In genomic region chr13:111315347-111315995, GRCh38 we compare ENCODE assay signal across 2 cellular contexts.
TF ChIP-seq lines count a peak whose summit lies in the region.

No MANE protein-coding gene starts in this region.

TF ChIP-seq in HEK293, 187 proteins besides CTCF, POLR2A, EP300 and RAD21:
- no peak for TF ChIP-seq ZNF561 (tag by site-specific recombination; IDR thresholded peaks at IDR 0.05; ENCODE audit: borderline replicate concordance)
- peak; percentile 49; the same call in 1 of the 2 replicates for TF ChIP-seq GLIS1 (tag by site-specific recombination; IDR thresholded peaks at IDR 0.05)
- TF ChIP-seq ZNF398 (tag by site-specific recombination; IDR thresholded peaks at IDR 0.05) = no peak
- TF ChIP-seq PATZ1 (tag by site-specific recombination; IDR thresholded peaks at IDR 0.05) = no peak
- TF ChIP-seq ZNF341 (tag by site-specific recombination; IDR thresholded peaks at IDR 0.05; ENCODE audit: low read depth) = no peak
- no peak for TF ChIP-seq ZNF202 (tag by site-specific recombination; IDR thresholded peaks at IDR 0.05; ENCODE audit: borderline replicate concordance)
- TF ChIP-seq ZIC2 (tag by site-specific recombination; IDR thresholded peaks at IDR 0.05) = peak; percentile 97
- TF ChIP-seq OVOL3 (tag by site-specific recombination; IDR thresholded peaks at IDR 0.05) = no peak
- TF ChIP-seq KLF9 (tag by site-specific recombination; IDR thresholded peaks at IDR 0.05; ENCODE audit: low read depth) = no peak
- TF ChIP-seq, protein P1, sequence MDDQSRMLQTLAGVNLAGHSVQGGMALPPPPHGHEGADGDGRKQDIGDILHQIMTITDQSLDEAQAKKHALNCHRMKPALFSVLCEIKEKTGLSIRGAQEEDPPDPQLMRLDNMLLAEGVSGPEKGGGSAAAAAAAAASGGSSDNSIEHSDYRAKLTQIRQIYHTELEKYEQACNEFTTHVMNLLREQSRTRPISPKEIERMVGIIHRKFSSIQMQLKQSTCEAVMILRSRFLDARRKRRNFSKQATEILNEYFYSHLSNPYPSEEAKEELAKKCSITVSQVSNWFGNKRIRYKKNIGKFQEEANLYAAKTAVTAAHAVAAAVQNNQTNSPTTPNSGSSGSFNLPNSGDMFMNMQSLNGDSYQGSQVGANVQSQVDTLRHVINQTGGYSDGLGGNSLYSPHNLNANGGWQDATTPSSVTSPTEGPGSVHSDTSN (CRISPR knock-in tag; IDR thresholded peaks at IDR 0.05) = no peak
- TF ChIP-seq, protein P2, sequence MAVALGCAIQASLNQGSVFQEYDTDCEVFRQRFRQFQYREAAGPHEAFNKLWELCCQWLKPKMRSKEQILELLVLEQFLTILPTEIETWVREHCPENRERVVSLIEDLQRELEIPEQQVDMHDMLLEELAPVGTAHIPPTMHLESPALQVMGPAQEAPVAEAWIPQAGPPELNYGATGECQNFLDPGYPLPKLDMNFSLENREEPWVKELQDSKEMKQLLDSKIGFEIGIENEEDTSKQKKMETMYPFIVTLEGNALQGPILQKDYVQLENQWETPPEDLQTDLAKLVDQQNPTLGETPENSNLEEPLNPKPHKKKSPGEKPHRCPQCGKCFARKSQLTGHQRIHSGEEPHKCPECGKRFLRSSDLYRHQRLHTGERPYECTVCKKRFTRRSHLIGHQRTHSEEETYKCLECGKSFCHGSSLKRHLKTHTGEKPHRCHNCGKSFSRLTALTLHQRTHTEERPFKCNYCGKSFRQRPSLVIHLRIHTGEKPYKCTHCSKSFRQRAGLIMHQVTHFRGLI (tag by site-specific recombination; IDR thresholded peaks at IDR 0.05) = peak; percentile 82
- no peak for TF ChIP-seq ZNF302 (tag by site-specific recombination; IDR thresholded peaks at IDR 0.05; ENCODE audit: low read depth)
- TF ChIP-seq ZBTB10 (tag by site-specific recombination; IDR thresholded peaks at IDR 0.05) = no peak
- TF ChIP-seq, protein P3, sequence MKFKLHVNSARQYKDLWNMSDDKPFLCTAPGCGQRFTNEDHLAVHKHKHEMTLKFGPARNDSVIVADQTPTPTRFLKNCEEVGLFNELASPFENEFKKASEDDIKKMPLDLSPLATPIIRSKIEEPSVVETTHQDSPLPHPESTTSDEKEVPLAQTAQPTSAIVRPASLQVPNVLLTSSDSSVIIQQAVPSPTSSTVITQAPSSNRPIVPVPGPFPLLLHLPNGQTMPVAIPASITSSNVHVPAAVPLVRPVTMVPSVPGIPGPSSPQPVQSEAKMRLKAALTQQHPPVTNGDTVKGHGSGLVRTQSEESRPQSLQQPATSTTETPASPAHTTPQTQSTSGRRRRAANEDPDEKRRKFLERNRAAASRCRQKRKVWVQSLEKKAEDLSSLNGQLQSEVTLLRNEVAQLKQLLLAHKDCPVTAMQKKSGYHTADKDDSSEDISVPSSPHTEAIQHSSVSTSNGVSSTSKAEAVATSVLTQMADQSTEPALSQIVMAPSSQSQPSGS (tag by site-specific recombination; IDR thresholded peaks at IDR 0.05; ENCODE audit: low read depth) = no peak

TF ChIP-seq in GM12878, 131 proteins besides CTCF, POLR2A, EP300 and RAD21:
- no peak for TF ChIP-seq CREB1 (IDR thresholded peaks at IDR 0.05; ENCODE audit: low read depth)
- TF ChIP-seq TCF12 (IDR thresholded peaks at IDR 0.05; ENCODE audit: low read depth, low read length) = no peak
- TF ChIP-seq ZNF384 (IDR thresholded peaks at IDR 0.05; ENCODE audit: borderline replicate concordance, low read depth, low read length) = no peak
- TF ChIP-seq BHLHE40 (IDR thresholded peaks at IDR 0.05; ENCODE audit: borderline replicate concordance in 1 of 2, low read depth in 2 of 2, low read length in 1 of 2) = no peak
- TF ChIP-seq YY1 (IDR thresholded peaks at IDR 0.05; ENCODE audit: low read depth, low read length) = no peak
- TF ChIP-seq TCF3 (IDR thresholded peaks at IDR 0.05; ENCODE audit: borderline replicate concordance, insufficient read depth, low read depth, low read length) = no peak
- no peak for TF ChIP-seq POLR2AphosphoS5 (IDR thresholded peaks at IDR 0.05; ENCODE audit: low read length)
- no peak for TF ChIP-seq ATF7 (IDR thresholded peaks at IDR 0.05; ENCODE audit: low read depth)
- no peak for TF ChIP-seq MTA2 (IDR thresholded peaks at IDR 0.05; ENCODE audit: low read depth)
- no peak for TF ChIP-seq PAX5 (IDR thresholded peaks at IDR 0.05; ENCODE audit: borderline replicate concordance, low read depth, low read length)
- no peak for TF ChIP-seq SIN3A (IDR thresholded peaks at IDR 0.05; ENCODE audit: low read depth, low read length)
- no peak for TF ChIP-seq FOXM1 (IDR thresholded peaks at IDR 0.05; ENCODE audit: low read depth, low read length)
- no peak for TF ChIP-seq ZNF687 (IDR thresholded peaks at IDR 0.05)
- no peak for TF ChIP-seq GATAD2B (conservative IDR thresholded peaks at IDR 0.05; ENCODE audit: low read depth)
